Comparison of ENCODE assay signal across 15 cellular contexts in the genomic region with DNA sequence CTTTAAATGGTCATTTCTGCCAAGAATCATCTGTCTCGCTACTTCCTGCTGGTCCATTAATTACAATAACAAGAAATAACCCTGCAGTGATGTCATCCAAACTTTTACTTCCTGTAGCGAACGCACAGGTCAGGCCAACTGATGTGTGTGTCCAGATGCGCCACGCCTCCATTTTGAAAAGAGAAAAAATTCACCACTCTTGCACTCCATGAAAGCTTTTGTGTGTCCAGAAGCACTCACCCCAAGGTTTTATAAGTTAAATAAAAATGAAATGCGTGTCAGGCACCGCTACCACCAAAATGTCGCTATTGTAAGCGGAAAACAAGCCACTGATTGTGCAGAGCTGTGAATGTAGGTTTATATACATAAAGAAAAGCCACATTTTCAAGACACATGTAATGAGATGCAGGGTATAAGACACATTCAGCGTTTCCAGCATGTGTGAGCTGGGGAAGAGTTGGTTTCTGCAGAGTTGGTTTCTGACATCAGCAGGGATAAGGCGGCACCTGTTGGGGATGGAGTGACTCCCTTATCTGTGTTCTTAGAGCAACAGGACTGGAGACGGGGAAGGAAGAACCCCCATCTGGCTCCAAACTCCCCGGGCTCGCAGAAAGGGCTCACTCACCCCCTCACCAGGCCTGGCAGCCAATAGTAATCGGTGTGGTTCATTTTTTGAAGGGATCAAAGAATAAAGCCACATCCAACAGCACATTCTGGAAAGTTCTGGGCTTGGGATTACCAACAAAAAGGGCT.
DNase-seq lines count a peak whose midpoint lies in the region; ATAC-seq and TF ChIP-seq lines count a peak whose summit lies in the region.
"Had no signal": no experiment of that assay in that cellular context is flagged by ENCODE, and none has a peak within 500 bp of the region (broad histone marks: within the 10 kb centered on the region; RNA-seq: fewer than 3 reads in every experiment).

No MANE protein-coding gene starts in this region.

- H3K9me3 ChIP-seq in heart left ventricle (no peaks in the 10 kb centered on the region), right atrium auricular region (no peaks in the 10 kb centered on the region), neutrophil (no peaks in the 10 kb centered on the region)
- H3K9me3 ChIP-seq: tibial nerve had no signal

- WGBS in heart left ventricle, 4 donors = 62 to 67% (median 64%) methylated on average over 15 of the region's 15 CpGs

- no peak for TF ChIP-seq POLR2A in heart left ventricle (IDR thresholded peaks at IDR 0.05)

- H3K27ac ChIP-seq in heart left ventricle (peak overlapping the region in 11 of 12 donors; percentile 20 to 75 (median 45)), right atrium auricular region (peak overlapping the region; percentile 7 to 42), neutrophil (peak overlapping the region; percentile 3)

- TF ChIP-seq CTCF in heart left ventricle (IDR thresholded peaks at IDR 0.05) (no peak), right atrium auricular region (IDR thresholded peaks at IDR 0.05) (no peak), neutrophil (IDR thresholded peaks at IDR 0.05) (no peak)

- DNase-seq in heart left ventricle (no peak), Right ventricle myocardium inferior (ENCODE audit: missing footprints) (no peak), right atrium auricular region (ENCODE audit: low spot score) (no peak), GM19240 (ENCODE audit: insufficient read length, low spot score) (no peak), NCI-H2171 (lab: John Stamatoyannopoulos, UW) (no peak)
- DNase-seq: activated CD4-positive, alpha-beta T cell treated with anti-CD3 and anti-CD28 coated beads for 1 hour; activated CD8-positive, alpha-beta memory T cell treated with anti-CD3 and anti-CD28 coated beads, Interleukin-2, amount 50 U/mL, for 48 hours; CD8-positive, alpha-beta T cell; NCI-H187 treated with DMSO at 0.1 percent for 48 hours; RPMI8226; T-helper 17 cell had no signal

- H3K4me3 ChIP-seq in heart left ventricle (no peak overlapping the region), right atrium auricular region (no peak overlapping the region), neutrophil (ENCODE audit: low read depth in 1 of 2, low read length in 1 of 2) (no peak overlapping the region)
- H3K4me3 ChIP-seq: tibial nerve had no signal

- ATAC-seq in heart left ventricle (peak in 2 of 4 donors; percentile 22 to 79), Right ventricle myocardium inferior (no peak), HG02759 (IDR thresholded peaks at IDR 0.05; ENCODE audit: unreplicated experiment) (no peak), GM21390 (IDR thresholded peaks at IDR 0.05; ENCODE audit: unreplicated experiment) (no peak)
- ATAC-seq: CD8-positive, alpha-beta T cell; T-helper 17 cell had no signal

- H3K4me1 ChIP-seq in heart left ventricle = peaks cover 0 to 55% (median 21%) of the 10 kb centered on the region in 12 donors
- peaks cover 0 to 34% of the 10 kb centered on the region in 2 donors for H3K4me1 ChIP-seq in right atrium auricular region
- H3K4me1 ChIP-seq in neutrophil (ENCODE audit: control insufficient read depth in 1 of 2, insufficient read depth in 1 of 2, low read depth in 1 of 2, low read length in 1 of 2) = peaks cover 0 to 2% of the 10 kb centered on the region in 2 experiments

- H3K27me3 ChIP-seq in heart left ventricle (no peaks in the 10 kb centered on the region), right atrium auricular region (no peaks in the 10 kb centered on the region), neutrophil (no peaks in the 10 kb centered on the region)
- H3K27me3 ChIP-seq: tibial nerve had no signal

- H3K36me3 ChIP-seq in heart left ventricle (peaks cover 0 to 18% (median 9%) of the 10 kb centered on the region in 9 donors), right atrium auricular region (no peaks in the 10 kb centered on the region), neutrophil (peaks cover 35% of the 10 kb centered on the region)

- intact Hi-C loops in heart left ventricle (cut with DNase I) (loop anchor here in 1 of 10 donors (5.0 kb wide), 1 partner anchor 80 kb away; no protein-coding TSS in a partner anchor), Right ventricle myocardium inferior (cut with DNase I) (no loop called here)
